13 cellular contexts compared by ENCODE assay signal in the genomic region with DNA sequence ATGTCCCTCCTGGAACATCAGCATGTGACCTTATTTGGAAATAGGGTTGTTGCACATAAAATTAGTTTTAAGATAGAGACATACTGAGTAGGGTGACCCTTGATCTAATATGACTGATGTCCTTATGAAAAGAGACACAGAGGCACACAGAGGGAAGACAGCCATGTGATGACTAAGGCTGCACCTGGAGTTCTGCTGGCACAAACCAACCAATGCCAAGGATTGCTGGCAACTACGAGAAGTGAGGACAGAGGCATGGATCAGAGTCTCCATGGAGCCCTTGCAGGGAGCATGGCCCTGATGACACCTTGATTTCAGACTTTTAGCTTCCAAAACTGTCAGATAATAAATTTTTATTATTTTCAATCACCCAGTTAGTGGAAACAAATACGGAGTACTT.
DNase-seq lines count a peak whose midpoint lies in the region; ATAC-seq and TF ChIP-seq lines count a peak whose summit lies in the region.
"Had no signal": no experiment of that assay in that cellular context is flagged by ENCODE, and none has a peak within 500 bp of the region (broad histone marks: within the 10 kb centered on the region; RNA-seq: fewer than 3 reads in every experiment).

No MANE protein-coding gene starts in this region.

- DNase-seq in DMS 273 (lab: John Stamatoyannopoulos, UW; ENCODE audit: unreplicated experiment) (peak; percentile 45), DMS 273 treated with DMSO at 0.1 percent for 48 hours (lab: John Stamatoyannopoulos, UW) (no peak), WTC11 (ENCODE audit: low spot score) (no peak), glutamatergic neuron (no peak), progenitor cell of endocrine pancreas (ENCODE audit: low spot score, unreplicated experiment) (no peak)
- DNase-seq in effector CD8-positive, alpha-beta T cell (lab: John Stamatoyannopoulos, UW) = no peak
- DNase-seq: AML-193; CD4-positive, alpha-beta memory T cell; DMS53; EL had no signal

- H3K9me3 Mint-ChIP-seq in WTC11 = 0 out of 2 replicates have a peak, but pooled peaks cover 3% of the 10 kb centered on the region
- H3K9me3 Mint-ChIP-seq in glutamatergic neuron (ENCODE audit: unreplicated experiment) = peaks cover 23% of the 10 kb centered on the region
- no peaks in the 10 kb centered on the region for H3K9me3 Mint-ChIP-seq in progenitor cell of endocrine pancreas (ENCODE audit: low read depth)

- H3K4me1 Mint-ChIP-seq in WTC11 (peaks cover 32% of the 10 kb centered on the region), glutamatergic neuron (ENCODE audit: low read depth, unreplicated experiment) (peaks cover 56% of the 10 kb centered on the region), progenitor cell of endocrine pancreas (ENCODE audit: low read depth) (peaks cover 6% of the 10 kb centered on the region)
- H3K4me1 Mint-ChIP-seq: CD14-positive monocyte; CD4-positive, alpha-beta memory T cell had no signal

- no peak for TF ChIP-seq CTCF in WTC11 (IDR thresholded peaks at IDR 0.05)
- TF ChIP-seq CTCF in glutamatergic neuron (IDR thresholded peaks at IDR 0.05; ENCODE audit: partially characterized antibody, unreplicated experiment) = no peak
- TF ChIP-seq CTCF in progenitor cell of endocrine pancreas (IDR thresholded peaks at IDR 0.05; ENCODE audit: unreplicated experiment) = no peak

- CTCF ChIA-PET in WTC11 (lab: Charles Lee) = no interaction called here

- no peak overlapping the region for H3K4me3 Mint-ChIP-seq in WTC11
- peak overlapping the region; percentile 75 for H3K4me3 Mint-ChIP-seq in glutamatergic neuron (ENCODE audit: unreplicated experiment)
- H3K4me3 Mint-ChIP-seq in progenitor cell of endocrine pancreas (ENCODE audit: low read depth) = no peak overlapping the region
- H3K4me3 Mint-ChIP-seq: CD14-positive monocyte; CD4-positive, alpha-beta memory T cell had no signal

- ATAC-seq in WTC11 (no peak), HG02678 (IDR thresholded peaks at IDR 0.05; ENCODE audit: unreplicated experiment) (no peak)
- ATAC-seq: A549 had no signal

- H3K36me3 Mint-ChIP-seq in WTC11 (no peaks in the 10 kb centered on the region), glutamatergic neuron (ENCODE audit: unreplicated experiment) (no peaks in the 10 kb centered on the region), progenitor cell of endocrine pancreas (ENCODE audit: insufficient read depth) (no peaks in the 10 kb centered on the region)
- H3K36me3 Mint-ChIP-seq: CD14-positive monocyte; CD4-positive, alpha-beta memory T cell had no signal

- 0 out of 2 replicates have a peak overlapping the region, but pooled peaks have one; percentile 39 for H3K27ac Mint-ChIP-seq in WTC11
- peak overlapping the region; percentile 98 for H3K27ac Mint-ChIP-seq in glutamatergic neuron (ENCODE audit: unreplicated experiment)
- H3K27ac Mint-ChIP-seq in progenitor cell of endocrine pancreas = no peak overlapping the region
- H3K27ac Mint-ChIP-seq: CD14-positive monocyte; CD4-positive, alpha-beta memory T cell had no signal

- POLR2A ChIA-PET in WTC11 (lab: Charles Lee) = no interaction called here

- H3K27me3 Mint-ChIP-seq in WTC11 (ENCODE audit: low read depth) = no peaks in the 10 kb centered on the region
- peaks cover 14% of the 10 kb centered on the region for H3K27me3 Mint-ChIP-seq in glutamatergic neuron (ENCODE audit: unreplicated experiment)
- no peaks in the 10 kb centered on the region for H3K27me3 Mint-ChIP-seq in progenitor cell of endocrine pancreas

TF ChIP-seq in WTC11, 78 proteins besides CTCF, POLR2A, EP300 and RAD21:
- TF ChIP-seq SMAD4 (CRISPR knock-in tag; IDR thresholded peaks at IDR 0.05) = no peak
- TF ChIP-seq KAT7 (CRISPR knock-in tag; IDR thresholded peaks at IDR 0.05; ENCODE audit: borderline replicate concordance) = no peak
- TF ChIP-seq GRHL2 (CRISPR knock-in tag; IDR thresholded peaks at IDR 0.05; ENCODE audit: insufficient replicate concordance, severe bottlenecking) = no peak
- no peak for TF ChIP-seq CBFB (CRISPR knock-in tag; IDR thresholded peaks at IDR 0.05; ENCODE audit: low read depth)
- TF ChIP-seq NFYB (CRISPR knock-in tag; conservative IDR thresholded peaks at IDR 0.05; ENCODE audit: low read depth) = no peak
- TF ChIP-seq, protein P1, sequence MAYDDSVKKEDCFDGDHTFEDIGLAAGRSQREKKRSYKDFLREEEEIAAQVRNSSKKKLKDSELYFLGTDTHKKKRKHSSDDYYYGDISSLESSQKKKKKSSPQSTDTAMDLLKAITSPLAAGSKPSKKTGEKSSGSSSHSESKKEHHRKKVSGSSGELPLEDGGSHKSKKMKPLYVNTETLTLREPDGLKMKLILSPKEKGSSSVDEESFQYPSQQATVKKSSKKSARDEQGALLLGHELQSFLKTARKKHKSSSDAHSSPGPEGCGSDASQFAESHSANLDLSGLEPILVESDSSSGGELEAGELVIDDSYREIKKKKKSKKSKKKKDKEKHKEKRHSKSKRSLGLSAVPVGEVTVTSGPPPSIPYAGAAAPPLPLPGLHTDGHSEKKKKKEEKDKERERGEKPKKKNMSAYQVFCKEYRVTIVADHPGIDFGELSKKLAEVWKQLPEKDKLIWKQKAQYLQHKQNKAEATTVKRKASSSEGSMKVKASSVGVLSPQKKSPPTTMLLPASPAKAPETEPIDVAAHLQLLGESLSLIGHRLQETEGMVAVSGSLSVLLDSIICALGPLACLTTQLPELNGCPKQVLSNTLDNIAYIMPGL (CRISPR knock-in tag; IDR thresholded peaks at IDR 0.05) = no peak
- TF ChIP-seq ZNF396 (CRISPR knock-in tag; IDR thresholded peaks at IDR 0.05; ENCODE audit: borderline replicate concordance) = no peak
- TF ChIP-seq, protein P2, sequence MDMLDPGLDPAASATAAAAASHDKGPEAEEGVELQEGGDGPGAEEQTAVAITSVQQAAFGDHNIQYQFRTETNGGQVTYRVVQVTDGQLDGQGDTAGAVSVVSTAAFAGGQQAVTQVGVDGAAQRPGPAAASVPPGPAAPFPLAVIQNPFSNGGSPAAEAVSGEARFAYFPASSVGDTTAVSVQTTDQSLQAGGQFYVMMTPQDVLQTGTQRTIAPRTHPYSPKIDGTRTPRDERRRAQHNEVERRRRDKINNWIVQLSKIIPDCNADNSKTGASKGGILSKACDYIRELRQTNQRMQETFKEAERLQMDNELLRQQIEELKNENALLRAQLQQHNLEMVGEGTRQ (CRISPR knock-in tag; IDR thresholded peaks at IDR 0.05) = no peak
- no peak for TF ChIP-seq ZNF219 (CRISPR knock-in tag; IDR thresholded peaks at IDR 0.05; ENCODE audit: borderline replicate concordance)
- TF ChIP-seq, protein P3, sequence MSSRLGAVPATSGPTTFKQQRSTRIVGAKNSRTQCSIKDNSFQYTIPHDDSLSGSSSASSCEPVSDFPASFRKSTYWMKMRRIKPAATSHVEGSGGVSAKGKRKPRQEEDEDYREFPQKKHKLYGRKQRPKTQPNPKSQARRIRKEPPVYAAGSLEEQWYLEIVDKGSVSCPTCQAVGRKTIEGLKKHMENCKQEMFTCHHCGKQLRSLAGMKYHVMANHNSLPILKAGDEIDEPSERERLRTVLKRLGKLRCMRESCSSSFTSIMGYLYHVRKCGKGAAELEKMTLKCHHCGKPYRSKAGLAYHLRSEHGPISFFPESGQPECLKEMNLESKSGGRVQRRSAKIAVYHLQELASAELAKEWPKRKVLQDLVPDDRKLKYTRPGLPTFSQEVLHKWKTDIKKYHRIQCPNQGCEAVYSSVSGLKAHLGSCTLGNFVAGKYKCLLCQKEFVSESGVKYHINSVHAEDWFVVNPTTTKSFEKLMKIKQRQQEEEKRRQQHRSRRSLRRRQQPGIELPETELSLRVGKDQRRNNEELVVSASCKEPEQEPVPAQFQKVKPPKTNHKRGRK (CRISPR knock-in tag; IDR thresholded peaks at IDR 0.05; ENCODE audit: borderline replicate concordance) = no peak
